10 cellular contexts compared by ENCODE assay signal in genomic region chr13:48220592-48221300, GRCh38. TPM values are rescaled to one million over a fixed set of nuclear protein-coding genes. Genes with fewer than 3 reads are reported as not detected.
DNase-seq lines count a peak whose midpoint lies in the region; ATAC-seq and TF ChIP-seq lines count a peak whose summit lies in the region.
"Had no signal": no experiment of that assay in that cellular context is flagged by ENCODE, and none has a peak within 500 bp of the region (broad histone marks: within the 10 kb centered on the region; RNA-seq: fewer than 3 reads in every experiment).

No MANE protein-coding gene starts in this region.

- peak overlapping the region; percentile 23 to 76 (median 67); a peak in 21 of 22 replicates for H3K27ac ChIP-seq in BLaER1 treated with 17β-estradiol and CSF1 and Interleukin-3, amounts not matched to agents 10 nM and 100 nM
- peak overlapping the region; percentile 41 for H3K27ac ChIP-seq in HL-60 (replicated peaks)
- H3K27ac ChIP-seq: neural progenitor cell had no signal

- peak overlapping the region; percentile 66 to 92 (median 79) for H3K4me2 ChIP-seq in BLaER1 treated with 17β-estradiol and CSF1 and Interleukin-3, amounts not matched to agents 10 nM and 100 nM
- H3K4me2 ChIP-seq: neural progenitor cell had no signal

- peak overlapping the region; percentile 18 to 61 (median 48); a peak in 21 of 22 replicates for H3K9ac ChIP-seq in BLaER1 treated with 17β-estradiol and CSF1 and Interleukin-3, amounts not matched to agents 10 nM and 100 nM
- H3K9ac ChIP-seq: neural progenitor cell had no signal

- DNase-seq in HL-60 (ENCODE audit: low read depth in 1 of 2, low spot score in 1 of 2) (peak; percentile 24 to 56), choroid plexus epithelial cell (ENCODE audit: low read depth) (peak; percentile 45), NCI-H1105 treated with DMSO at 0.1 percent for 48 hours (lab: John Stamatoyannopoulos, UW) (no peak), NCI-H2081 treated with DMSO at 0.1 percent for 48 hours (lab: John Stamatoyannopoulos, UW) (no peak), dedifferentiated amniotic fluid mesenchymal stem cell (ENCODE audit: extremely low spot score) (no peak), KG1 (lab: John Stamatoyannopoulos, UW) (no peak)
- DNase-seq in natural killer cell treated with Interleukin-12 subunit alpha and Interleukin-12 subunit beta and Interleukin-15 and Interleukin-18, amount 100 ng/mL, for 72 hours (ENCODE audit: low spot score): no peak
- DNase-seq: NCI-H146 had no signal

- peaks cover 31 to 42% (median 36%) of the 10 kb centered on the region in 10 experiments for H3K4me1 ChIP-seq in BLaER1 treated with 17β-estradiol and CSF1 and Interleukin-3, amounts not matched to agents 10 nM and 100 nM
- H3K4me1 ChIP-seq: neural progenitor cell had no signal

- H3K4me3 Mint-ChIP-seq in natural killer cell treated with Interleukin-12 subunit alpha and Interleukin-12 subunit beta and Interleukin-15 and Interleukin-18, amount 100 ng/mL, for 72 hours: peak overlapping the region; percentile 77
- H3K4me3 Mint-ChIP-seq: neural progenitor cell had no signal

- H3K9me3 Mint-ChIP-seq in natural killer cell treated with Interleukin-12 subunit alpha and Interleukin-12 subunit beta and Interleukin-15 and Interleukin-18, amount 100 ng/mL, for 72 hours: no peaks in the 10 kb centered on the region

- peak; percentile 74 to 79 for ATAC-seq in natural killer cell treated with Interleukin-12 subunit alpha and Interleukin-12 subunit beta and Interleukin-15 and Interleukin-18, amount 100 ng/mL, for 72 hours

- H3K4me1 Mint-ChIP-seq in natural killer cell treated with Interleukin-12 subunit alpha and Interleukin-12 subunit beta and Interleukin-15 and Interleukin-18, amount 100 ng/mL, for 72 hours (ENCODE audit: low read depth in 2 of 2): peaks cover 35 to 41% of the 10 kb centered on the region in 2 donors
- H3K4me1 Mint-ChIP-seq: neural progenitor cell had no signal

- TF ChIP-seq CTCF in HL-60 (IDR thresholded peaks at IDR 0.05; ENCODE audit: insufficient read depth, low read length): no peak
- TF ChIP-seq CTCF in choroid plexus epithelial cell (conservative IDR thresholded peaks at IDR 0.05; ENCODE audit: low read depth, low read length): no peak

- H3K36me3 ChIP-seq in BLaER1 treated with 17β-estradiol and CSF1 and Interleukin-3, amounts not matched to agents 10 nM and 100 nM: peaks cover 0 to 7% (median 0%) of the 10 kb centered on the region in 11 experiments; a peak in 4 of 22 replicates
- H3K36me3 ChIP-seq: neural progenitor cell had no signal

- H3K27me3 ChIP-seq in BLaER1 treated with 17β-estradiol and CSF1 and Interleukin-3, amounts not matched to agents 10 nM and 100 nM: no peaks in the 10 kb centered on the region
- H3K27me3 ChIP-seq in HL-60 (ENCODE audit: insufficient read depth, poor library complexity, severe bottlenecking): no peaks in the 10 kb centered on the region
- H3K27me3 ChIP-seq: neural progenitor cell had no signal

- peaks cover 26 to 32% (median 28%) of the 10 kb centered on the region in 11 experiments for H3K9me3 ChIP-seq in BLaER1 treated with 17β-estradiol and CSF1 and Interleukin-3, amounts not matched to agents 10 nM and 100 nM (replicated peaks in 1 of 11)

- H3K27me3 Mint-ChIP-seq in natural killer cell treated with Interleukin-12 subunit alpha and Interleukin-12 subunit beta and Interleukin-15 and Interleukin-18, amount 100 ng/mL, for 72 hours: no peaks in the 10 kb centered on the region

- H3K36me3 Mint-ChIP-seq in natural killer cell treated with Interleukin-12 subunit alpha and Interleukin-12 subunit beta and Interleukin-15 and Interleukin-18, amount 100 ng/mL, for 72 hours: peaks cover 3% of the 10 kb centered on the region
- H3K36me3 Mint-ChIP-seq: neural progenitor cell had no signal

- no peaks in the 10 kb centered on the region for H4K20me1 ChIP-seq in BLaER1 treated with 17β-estradiol and CSF1 and Interleukin-3, amounts not matched to agents 10 nM and 100 nM

- peak overlapping the region in 6 of 10 experiments; percentile 3 to 44 (median 28); a peak in 9 of 20 replicates for H3K4me3 ChIP-seq in BLaER1 treated with 17β-estradiol and CSF1 and Interleukin-3, amounts not matched to agents 10 nM and 100 nM
- no peak overlapping the region for H3K4me3 ChIP-seq in HL-60 (replicated peaks; ENCODE audit: insufficient read depth, low read length)
- no peak overlapping the region for H3K4me3 ChIP-seq in choroid plexus epithelial cell (ENCODE audit: low read depth, low read length)
- H3K4me3 ChIP-seq: neural progenitor cell had no signal

- peak overlapping the region; percentile 74 to 93 for H3K27ac Mint-ChIP-seq in natural killer cell treated with Interleukin-12 subunit alpha and Interleukin-12 subunit beta and Interleukin-15 and Interleukin-18, amount 100 ng/mL, for 72 hours
- H3K27ac Mint-ChIP-seq: neural progenitor cell had no signal

RNA-seq across cellular contexts. Expression of gene ITM2B, which starts 12.3 kb away (rescaled TPM):
- 100 to 1,000 TPM in 1 of 2 donors, 10 to 100 TPM in 1; 97.0 to 166 TPM for total RNA-seq in natural killer cell treated with Interleukin-12 subunit alpha and Interleukin-12 subunit beta and Interleukin-15 and Interleukin-18, amount 100 ng/mL, for 72 hours

Comparison
In these comparisons a context has a peak if more than half of its experiments do, and no peak if none do; other contexts are left out.
1. H3K4me3 ChIP-seq: peak in BLaER1 treated with 17β-estradiol and CSF1 and Interleukin-3, amounts not matched to agents 10 nM and 100 nM (6 of 10); none in HL-60 (single experiment) and choroid plexus epithelial cell (single experiment).
2. DNase-seq: peak in HL-60 (2 of 2) and choroid plexus epithelial cell (single experiment); none in natural killer cell treated with Interleukin-12 subunit alpha and Interleukin-12 subunit beta and Interleukin-15 and Interleukin-18, amount 100 ng/mL, for 72 hours (single experiment), NCI-H1105 treated with DMSO at 0.1 percent for 48 hours (single experiment), NCI-H2081 treated with DMSO at 0.1 percent for 48 hours (single experiment), dedifferentiated amniotic fluid mesenchymal stem cell (single experiment) and KG1 (single experiment).